8 cellular contexts compared by ENCODE assay signal in the genomic region with DNA sequence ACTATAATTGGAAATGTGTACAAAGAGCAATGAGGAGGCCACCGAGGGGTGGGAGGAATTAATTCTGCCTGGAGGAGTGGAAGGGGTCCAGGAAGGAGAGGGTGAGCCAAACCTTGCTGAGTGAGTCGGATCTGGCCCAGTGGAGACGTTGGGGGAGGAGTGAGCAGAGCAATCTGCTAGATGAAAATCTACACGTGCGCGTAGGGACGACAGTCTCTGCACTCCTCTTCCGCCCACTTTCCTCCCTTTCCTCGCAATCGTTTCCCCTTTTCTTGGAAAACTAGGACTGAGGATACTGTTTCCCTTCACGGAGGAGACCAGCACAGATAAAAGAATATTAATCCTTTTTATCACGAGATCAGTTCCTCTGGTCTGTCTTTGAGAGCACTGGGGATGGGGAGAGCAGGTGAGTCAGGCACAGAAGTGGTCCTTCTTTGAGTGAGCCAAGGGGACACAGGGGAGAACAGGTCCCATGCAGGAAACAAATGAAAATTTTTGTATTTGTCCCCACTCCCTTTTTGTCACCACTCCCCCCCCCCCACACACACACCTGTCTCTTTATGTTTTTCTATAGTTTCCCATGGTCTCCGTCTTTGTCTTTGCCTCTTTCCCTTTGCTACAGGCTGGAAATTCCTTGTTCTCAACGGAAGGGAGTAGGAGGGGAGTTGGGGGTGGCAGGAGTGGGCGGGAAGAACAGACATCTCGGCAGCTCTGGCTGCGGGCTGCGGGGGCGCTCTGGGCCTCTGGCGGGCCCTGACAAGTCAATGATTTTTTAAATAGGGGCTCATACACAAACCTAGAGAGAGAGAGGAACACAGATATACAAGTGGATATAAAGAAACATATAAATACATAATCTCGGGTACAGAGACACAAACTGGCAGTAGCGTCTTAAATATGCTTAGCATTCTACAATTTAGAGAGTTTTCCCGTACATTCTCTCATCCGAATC. TPM values are rescaled to one million over a fixed set of nuclear protein-coding genes. Genes with fewer than 3 reads are reported as not detected.
DNase-seq lines count a peak whose midpoint lies in the region; ATAC-seq and TF ChIP-seq lines count a peak whose summit lies in the region.

No MANE protein-coding gene starts in this region.

- no peaks in the 10 kb centered on the region for H3K9me3 Mint-ChIP-seq in nephron progenitor cell

- H3K27me3 Mint-ChIP-seq in nephron progenitor cell (ENCODE audit: low read depth, poor library complexity) = peaks cover 3% of the 10 kb centered on the region

- peaks cover 8 to 49% (median 40%) of the 10 kb centered on the region in 4 donors for H3K4me1 ChIP-seq in transverse colon

- no peaks in the 10 kb centered on the region for H3K9me3 ChIP-seq in transverse colon

- no peak for TF ChIP-seq EP300 in transverse colon (IDR thresholded peaks at IDR 0.05; ENCODE audit: low read depth)

- peak overlapping the region; percentile 81 for H3K4me3 ChIP-seq in fibroblast of mammary gland (ENCODE audit: control insufficient read depth, low read depth, low read length)
- H3K4me3 ChIP-seq in transverse colon = peak overlapping the region; percentile 43 to 77 (median 60)

- peak overlapping the region; percentile 97 for H3K27ac Mint-ChIP-seq in nephron progenitor cell

- intact Hi-C loops in transverse colon (cut with DNase I; ENCODE audit: low total_unique reads) = no loop called here

- in situ Hi-C loops in transverse colon (cut with MboI; ENCODE audit: low pct_ligation_motif_present in 1 of 4, low pct_unique_long_range_greater_than_20kb in 1 of 4, low sequenced_read_pairs in 3 of 4) = no loop called here

- 20 to 30% methylated on average over 13 to 24 of the region's 24 CpGs for WGBS in transverse colon (ENCODE audit: low coverage in 1 of 2), 2 donors

- ATAC-seq in activated CD4-positive, CD25-positive, alpha-beta regulatory T cell treated with anti-CD3 and anti-CD28 coated beads, Interleukin-2, amount 50 U/mL, for 24 hours = no peak
- no peak for ATAC-seq in HG02973 (IDR thresholded peaks at IDR 0.05; ENCODE audit: unreplicated experiment)

- DNase-seq in activated CD4-positive, CD25-positive, alpha-beta regulatory T cell treated with anti-CD3 and anti-CD28 coated beads, Interleukin-2, amount 50 U/mL, for 72 hours = peak; percentile 44
- DNase-seq in NCI-H2227 (lab: John Stamatoyannopoulos, UW; ENCODE audit: unreplicated experiment) (peak; percentile 78), activated T-cell treated with anti-CD3 and anti-CD28 coated beads for 48 hours (ENCODE audit: low read depth) (peak; percentile 39), fibroblast of mammary gland (ENCODE audit: low read depth) (peak; percentile 83), nephron progenitor cell (peak; percentile 61), transverse colon (peak; percentile 58)

- peaks cover 63% of the 10 kb centered on the region for H3K4me1 Mint-ChIP-seq in nephron progenitor cell

- peak overlapping the region; percentile 87 for H3K4me3 Mint-ChIP-seq in nephron progenitor cell

- H3K27ac ChIP-seq in transverse colon = peak overlapping the region; percentile 92 to 98 (median 96)

- no peaks in the 10 kb centered on the region for H3K27me3 ChIP-seq in transverse colon

- no peak for TF ChIP-seq POLR2A in transverse colon (IDR thresholded peaks at IDR 0.05)

- TF ChIP-seq CTCF in fibroblast of mammary gland (conservative IDR thresholded peaks at IDR 0.05; ENCODE audit: control insufficient read depth, insufficient read depth, low read depth, low read length) (peak; percentile 18), nephron progenitor cell (IDR thresholded peaks at IDR 0.05) (peak; percentile 14), transverse colon (IDR thresholded peaks at IDR 0.05) (peak in 2 of 5 experiments; percentile 3 to 16)

- no peaks in the 10 kb centered on the region for H3K36me3 ChIP-seq in transverse colon

- H3K36me3 Mint-ChIP-seq in nephron progenitor cell (ENCODE audit: low read depth) = peaks cover 12% of the 10 kb centered on the region

RNA-seq across cellular contexts. Expression of a gene that starts 2.6 kb away (rescaled TPM):
- 1 to 10 TPM; 2.6 to 9.1 (median 4.7) TPM for total RNA-seq in transverse colon

RNA-seq across cellular contexts. Expression of a gene that starts 7.7 kb away (rescaled TPM):
- total RNA-seq in transverse colon = 10 to 100 TPM in 1 of 4 donors, 1 to 10 TPM in 3; 4.0 to 66.7 (median 5.2) TPM

RNA-seq across cellular contexts. Expression of a gene that starts 24.9 kb away (rescaled TPM):
- total RNA-seq in transverse colon = 100 to 1,000 TPM; 181 to 318 (median 198) TPM

RNA-seq across cellular contexts. Expression of a gene that starts 36.3 kb away (rescaled TPM):
- 100 to 1,000 TPM; 118 to 234 (median 184) TPM for total RNA-seq in transverse colon

RNA-seq across cellular contexts. Expression of a gene that starts 42.0 kb away (rescaled TPM):
- total RNA-seq in transverse colon = 100 to 1,000 TPM in 3 of 4 donors, 10 to 100 TPM in 1; 94.3 to 248 (median 199) TPM
